ENCODE assay signal across 20 cellular contexts in genomic region chr14:22721213-22721612, GRCh38. TPM values are rescaled to one million over a fixed set of nuclear protein-coding genes. Genes with fewer than 3 reads are reported as not detected.
DNase-seq lines count a peak whose midpoint lies in the region; ATAC-seq and TF ChIP-seq lines count a peak whose summit lies in the region.
"Had no signal": no experiment of that assay in that cellular context is flagged by ENCODE, and none has a peak within 500 bp of the region (broad histone marks: within the 10 kb centered on the region; RNA-seq: fewer than 3 reads in every experiment).

No MANE protein-coding gene starts in this region.

- intact Hi-C loops in activated CD4-positive, alpha-beta T cell treated with anti-CD3 and anti-CD28 coated beads for 36 hours (cut with DNase I, micrococcal nuclease), result no loop called here
- intact Hi-C loops in activated CD4-positive, alpha-beta T cell treated with anti-CD3 and anti-CD28 coated beads, Interleukin-2, amount 10 ng/mL, durations not matched to agents 24 days and 14 days (cut with micrococcal nuclease), result no loop called here

- no peak overlapping the region for H3K27ac Mint-ChIP-seq in activated CD4-positive, alpha-beta T cell treated with anti-CD3 and anti-CD28 coated beads for 36 hours
- H3K27ac Mint-ChIP-seq in activated CD4-positive, alpha-beta T cell treated with anti-CD3 and anti-CD28 coated beads, Interleukin-2, amount 10 ng/mL, durations not matched to agents 24 days and 14 days, result no peak overlapping the region
- H3K27ac Mint-ChIP-seq in activated T-helper 17 cell treated with anti-CD3 and anti-CD28 coated beads, Interleukin-2, amount 50 U/mL, for 72 hours, result no peak overlapping the region
- no peak overlapping the region for H3K27ac Mint-ChIP-seq in stimulated activated effector memory CD8-positive, alpha-beta T cell treated with anti-CD3 and anti-CD28 coated beads, Interleukin-12 subunit alpha, Interleukin-12 subunit beta, amount 100 ng/mL, for 72 hours
- H3K27ac Mint-ChIP-seq: CD4-positive, alpha-beta memory T cell; HFFc6 had no signal

- no peaks in the 10 kb centered on the region for H3K9me3 Mint-ChIP-seq in activated CD4-positive, alpha-beta T cell treated with anti-CD3 and anti-CD28 coated beads for 36 hours (ENCODE audit: low read depth)
- H3K9me3 Mint-ChIP-seq in activated CD4-positive, alpha-beta T cell treated with anti-CD3 and anti-CD28 coated beads, Interleukin-2, amount 10 ng/mL, durations not matched to agents 24 days and 14 days, result no peaks in the 10 kb centered on the region
- H3K9me3 Mint-ChIP-seq in activated T-helper 17 cell treated with anti-CD3 and anti-CD28 coated beads, Interleukin-2, amount 50 U/mL, for 72 hours, result no peaks in the 10 kb centered on the region
- H3K9me3 Mint-ChIP-seq in stimulated activated effector memory CD8-positive, alpha-beta T cell treated with anti-CD3 and anti-CD28 coated beads, Interleukin-12 subunit alpha, Interleukin-12 subunit beta, amount 100 ng/mL, for 72 hours, result no peaks in the 10 kb centered on the region
- H3K9me3 Mint-ChIP-seq: HFFc6 had no signal

- no peak for TF ChIP-seq CTCF in GM12865 (IDR thresholded peaks at IDR 0.05; ENCODE audit: insufficient read depth, low read depth, low read length, missing control alignments)

- H3K4me1 Mint-ChIP-seq in activated CD4-positive, alpha-beta T cell treated with anti-CD3 and anti-CD28 coated beads for 36 hours, result no peaks in the 10 kb centered on the region
- H3K4me1 Mint-ChIP-seq in activated CD4-positive, alpha-beta T cell treated with anti-CD3 and anti-CD28 coated beads, Interleukin-2, amount 10 ng/mL, durations not matched to agents 24 days and 14 days, result no peaks in the 10 kb centered on the region
- peaks cover 6% of the 10 kb centered on the region for H3K4me1 Mint-ChIP-seq in activated T-helper 17 cell treated with anti-CD3 and anti-CD28 coated beads, Interleukin-2, amount 50 U/mL, for 72 hours
- H3K4me1 Mint-ChIP-seq in stimulated activated effector memory CD8-positive, alpha-beta T cell treated with anti-CD3 and anti-CD28 coated beads, Interleukin-12 subunit alpha, Interleukin-12 subunit beta, amount 100 ng/mL, for 72 hours, result no peaks in the 10 kb centered on the region
- H3K4me1 Mint-ChIP-seq: CD4-positive, alpha-beta memory T cell had no signal

- CTCF ChIA-PET in activated CD4-positive, alpha-beta T cell treated with anti-CD3 and anti-CD28 coated beads for 36 hours (lab: Charles Lee), result interaction anchor here (1.1 to 1.9 kb wide), 2 partner anchors 62 to 151 kb away, joined by 3 to 6 read pairs; no protein-coding TSS in a partner anchor

- peaks cover 5% of the 10 kb centered on the region for H3K27me3 Mint-ChIP-seq in activated CD4-positive, alpha-beta T cell treated with anti-CD3 and anti-CD28 coated beads for 36 hours
- H3K27me3 Mint-ChIP-seq in activated CD4-positive, alpha-beta T cell treated with anti-CD3 and anti-CD28 coated beads, Interleukin-2, amount 10 ng/mL, durations not matched to agents 24 days and 14 days, result peaks cover 9% of the 10 kb centered on the region
- no peaks in the 10 kb centered on the region for H3K27me3 Mint-ChIP-seq in activated T-helper 17 cell treated with anti-CD3 and anti-CD28 coated beads, Interleukin-2, amount 50 U/mL, for 72 hours

- POLR2A ChIA-PET in activated CD4-positive, alpha-beta T cell treated with anti-CD3 and anti-CD28 coated beads for 36 hours (lab: Charles Lee), result no interaction called here

- peak; percentile 66 for ATAC-seq in activated CD4-positive, alpha-beta T cell treated with anti-CD3 and anti-CD28 coated beads for 36 hours
- peak; percentile 61 for ATAC-seq in activated T-helper 17 cell treated with anti-CD3 and anti-CD28 coated beads, Interleukin-2, amount 50 U/mL, for 72 hours (replicated peaks)
- peak; percentile 52 for ATAC-seq in stimulated activated effector memory CD8-positive, alpha-beta T cell treated with anti-CD3 and anti-CD28 coated beads, Interleukin-12 subunit alpha, Interleukin-12 subunit beta, amount 100 ng/mL, for 72 hours
- ATAC-seq: A549 had no signal

- no peak for DNase-seq in activated CD4-positive, alpha-beta T cell treated with anti-CD3 and anti-CD28 coated beads for 36 hours
- DNase-seq in activated CD4-positive, alpha-beta T cell treated with anti-CD3 and anti-CD28 coated beads, Interleukin-2, amount 10 ng/mL, durations not matched to agents 24 days and 14 days, result no peak
- peak; percentile 58 for DNase-seq in GM12865 (ENCODE audit: low read depth)
- no peak for DNase-seq in stimulated activated effector memory CD8-positive, alpha-beta T cell treated with anti-CD3 and anti-CD28 coated beads, Interleukin-12 subunit alpha, Interleukin-12 subunit beta, amount 100 ng/mL, for 72 hours (ENCODE audit: low spot score in 2 of 2)
- no peak for DNase-seq in NCI-H226
- no peak for DNase-seq in epidermal melanocyte (ENCODE audit: insufficient read length, low spot score)
- DNase-seq: 8988T; ACHN; AML-193; C1 segment of cervical spinal cord; Caco-2; CD4-positive, alpha-beta memory T cell; DMS79; EL; GDM1; GOT3; HFFc6 had no signal

- no peak overlapping the region for H3K4me3 Mint-ChIP-seq in activated CD4-positive, alpha-beta T cell treated with anti-CD3 and anti-CD28 coated beads for 36 hours
- H3K4me3 Mint-ChIP-seq in activated CD4-positive, alpha-beta T cell treated with anti-CD3 and anti-CD28 coated beads, Interleukin-2, amount 10 ng/mL, durations not matched to agents 24 days and 14 days, result no peak overlapping the region
- no peak overlapping the region for H3K4me3 Mint-ChIP-seq in activated T-helper 17 cell treated with anti-CD3 and anti-CD28 coated beads, Interleukin-2, amount 50 U/mL, for 72 hours
- no peak overlapping the region for H3K4me3 Mint-ChIP-seq in stimulated activated effector memory CD8-positive, alpha-beta T cell treated with anti-CD3 and anti-CD28 coated beads, Interleukin-12 subunit alpha, Interleukin-12 subunit beta, amount 100 ng/mL, for 72 hours
- H3K4me3 Mint-ChIP-seq: CD4-positive, alpha-beta memory T cell; HFFc6 had no signal

- no peaks in the 10 kb centered on the region for H3K36me3 Mint-ChIP-seq in activated CD4-positive, alpha-beta T cell treated with anti-CD3 and anti-CD28 coated beads for 36 hours (ENCODE audit: low read depth)
- H3K36me3 Mint-ChIP-seq in activated CD4-positive, alpha-beta T cell treated with anti-CD3 and anti-CD28 coated beads, Interleukin-2, amount 10 ng/mL, durations not matched to agents 24 days and 14 days (ENCODE audit: low read depth), result no peaks in the 10 kb centered on the region
- no peaks in the 10 kb centered on the region for H3K36me3 Mint-ChIP-seq in activated T-helper 17 cell treated with anti-CD3 and anti-CD28 coated beads, Interleukin-2, amount 50 U/mL, for 72 hours (ENCODE audit: low read depth)
- H3K36me3 Mint-ChIP-seq in stimulated activated effector memory CD8-positive, alpha-beta T cell treated with anti-CD3 and anti-CD28 coated beads, Interleukin-12 subunit alpha, Interleukin-12 subunit beta, amount 100 ng/mL, for 72 hours, result no peaks in the 10 kb centered on the region
- H3K36me3 Mint-ChIP-seq: CD4-positive, alpha-beta memory T cell had no signal

- no peak overlapping the region for H3K4me3 ChIP-seq in GM12865 (ENCODE audit: low read depth, low read length)
- H3K4me3 ChIP-seq: A549, HAP-1 had no signal

RNA-seq across cellular contexts. Expression of gene OXA1L, which starts 45.3 kb away (rescaled TPM):
- total RNA-seq in activated CD4-positive, alpha-beta T cell treated with anti-CD3 and anti-CD28 coated beads for 36 hours, result 100 to 1,000 TPM; 136 to 148 TPM
- 119 and 126 TPM in 2 replicates for total RNA-seq in activated CD4-positive, alpha-beta T cell treated with anti-CD3 and anti-CD28 coated beads, Interleukin-2, amount 10 ng/mL, durations not matched to agents 24 days and 14 days
- total RNA-seq in activated T-helper 17 cell treated with anti-CD3 and anti-CD28 coated beads, Interleukin-2, amount 50 U/mL, for 72 hours, result 100 to 1,000 TPM; 110 to 152 TPM
